In genomic region chr11:33182246-33182878, GRCh38 we compare ENCODE assay signal across 26 cellular contexts.
"Had no signal": no experiment of that assay in that cellular context is flagged by ENCODE, and none has a peak within 500 bp of the region (broad histone marks: within the 10 kb centered on the region; RNA-seq: fewer than 3 reads in every experiment).

No MANE protein-coding gene starts in this region.

- H3K9me3 Mint-ChIP-seq: activated CD8-positive, alpha-beta T cell treated with anti-CD3 and anti-CD28 coated beads for 36 hours; activated T-helper 17 cell treated with anti-CD3 and anti-CD28 coated beads, Interleukin-2, amount 50 U/mL, for 72 hours; effector memory CD8-positive, alpha-beta T cell; natural killer cell had no signal

- H3K27me3 Mint-ChIP-seq: activated CD8-positive, alpha-beta T cell treated with anti-CD3 and anti-CD28 coated beads for 36 hours; activated T-helper 17 cell treated with anti-CD3 and anti-CD28 coated beads, Interleukin-2, amount 50 U/mL, for 72 hours; effector memory CD8-positive, alpha-beta T cell had no signal

- H3K4me3 ChIP-seq: cardiac muscle cell, left ventricle myocardium inferior, pancreas, tibial artery had no signal

- DNase-seq: activated CD4-positive, alpha-beta T cell treated with anti-CD3 and anti-CD28 coated beads, Interleukin-2, amount 10 ng/mL, durations not matched to agents 24 days and 14 days; activated CD4-positive, CD25-positive, alpha-beta regulatory T cell; activated CD8-positive, alpha-beta T cell treated with anti-CD3 and anti-CD28 coated beads for 36 hours; activated naive CD4-positive, alpha-beta T cell treated with Interleukin-2 at 50 U/mL for 16 hours; activated naive CD8-positive, alpha-beta T cell treated with anti-CD3 and anti-CD28 coated beads, Interleukin-2, amount 10 ng/mL, durations not matched to agents 7 days and 5 days; activated T-cell treated with anti-CD3 and anti-CD28 coated beads, Interleukin-2, amount 50 U/mL, for 1 hour; amygdala; dermis blood vessel endothelial cell; effector memory CD8-positive, alpha-beta T cell; foreskin fibroblast; hippocampal formation; islet precursor cell; left ventricle myocardium inferior; natural killer cell; pancreas; stimulated activated CD4-positive, alpha-beta T cell treated with anti-CD3 and anti-CD28 coated beads, Interleukin-12 subunit alpha, Interleukin-12 subunit beta, amount 100 ng/mL, for 4 hours; stimulated activated CD4-positive, alpha-beta T cell treated with anti-CD3 and anti-CD28 coated beads, Interleukin-2, amount 100 ng/mL, for 24 hours; stimulated activated naive CD4-positive, alpha-beta T cell treated with Interleukin-2 at 50 U/mL for 16 hours; substantia nigra; T-helper 1 cell; T-helper 9 cell; tibial artery had no signal

- H3K4me1 ChIP-seq: tibial artery had no signal

- H3K27ac ChIP-seq: cardiac muscle cell, epithelial cell of prostate, left ventricle myocardium inferior, neutrophil, pancreas, tibial artery had no signal

- H3K4me3 Mint-ChIP-seq: activated CD4-positive, alpha-beta T cell treated with anti-CD3 and anti-CD28 coated beads, Interleukin-2, amount 10 ng/mL, durations not matched to agents 24 days and 14 days; activated CD8-positive, alpha-beta T cell treated with anti-CD3 and anti-CD28 coated beads for 36 hours; activated naive CD8-positive, alpha-beta T cell treated with anti-CD3 and anti-CD28 coated beads, Interleukin-2, amount 10 ng/mL, durations not matched to agents 7 days and 5 days; activated T-helper 17 cell treated with anti-CD3 and anti-CD28 coated beads, Interleukin-2, amount 50 U/mL, for 72 hours; effector memory CD8-positive, alpha-beta T cell; natural killer cell had no signal

- H3K9me3 ChIP-seq: left ventricle myocardium inferior, neutrophil, pancreas, tibial artery had no signal

- H3K36me3 ChIP-seq: cardiac muscle cell, left ventricle myocardium inferior, neutrophil, pancreas, tibial artery had no signal

- H3K36me3 Mint-ChIP-seq: natural killer cell had no signal

- H3K27me3 ChIP-seq: cardiac muscle cell, neutrophil, pancreas, tibial artery had no signal

- H3K27ac Mint-ChIP-seq: activated CD4-positive, alpha-beta T cell treated with anti-CD3 and anti-CD28 coated beads, Interleukin-2, amount 10 ng/mL, durations not matched to agents 24 days and 14 days; activated CD8-positive, alpha-beta T cell treated with anti-CD3 and anti-CD28 coated beads for 36 hours; activated naive CD8-positive, alpha-beta T cell treated with anti-CD3 and anti-CD28 coated beads, Interleukin-2, amount 10 ng/mL, durations not matched to agents 7 days and 5 days; activated T-helper 17 cell treated with anti-CD3 and anti-CD28 coated beads, Interleukin-2, amount 50 U/mL, for 72 hours; effector memory CD8-positive, alpha-beta T cell; natural killer cell had no signal
